17 cellular contexts compared by ENCODE assay signal in genomic region chr2:149394864-149395263, GRCh38.
"Had no signal": no experiment of that assay in that cellular context is flagged by ENCODE, and none has a peak within 500 bp of the region (broad histone marks: within the 10 kb centered on the region; RNA-seq: fewer than 3 reads in every experiment).

No MANE protein-coding gene starts in this region.

- H3K4me3 Mint-ChIP-seq: activated CD4-positive, alpha-beta T cell treated with anti-CD3 and anti-CD28 coated beads for 36 hours; activated CD8-positive, alpha-beta T cell treated with anti-CD3 and anti-CD28 coated beads for 36 hours; activated T-helper 1 cell treated with anti-CD3 and anti-CD28 coated beads, Interleukin-12 subunit alpha, Interleukin-12 subunit beta, Interleukin-2, Interleukin-4 antibody, amounts not matched to agents 30 ng/mL and 10 ng/mL and 1 ng/mL, durations not matched to agents 14 hours and 24 hours and 36 hours; central memory CD8-positive, alpha-beta T cell; neural crest cell; stimulated activated naive CD8-positive, alpha-beta T cell treated with anti-CD3 and anti-CD28 coated beads, Interleukin-15, amount 100 ng/mL, for 72 hours had no signal

- H3K4me3 ChIP-seq: body of pancreas, left ventricle myocardium inferior, thoracic aorta had no signal

- H3K27ac Mint-ChIP-seq: activated CD4-positive, alpha-beta T cell treated with anti-CD3 and anti-CD28 coated beads for 36 hours; activated CD8-positive, alpha-beta T cell treated with anti-CD3 and anti-CD28 coated beads for 36 hours; activated T-helper 1 cell treated with anti-CD3 and anti-CD28 coated beads, Interleukin-12 subunit alpha, Interleukin-12 subunit beta, Interleukin-2, Interleukin-4 antibody, amounts not matched to agents 30 ng/mL and 10 ng/mL and 1 ng/mL, durations not matched to agents 14 hours and 24 hours and 36 hours; stimulated activated naive CD8-positive, alpha-beta T cell treated with anti-CD3 and anti-CD28 coated beads, Interleukin-15, amount 100 ng/mL, for 72 hours had no signal

- H3K27me3 Mint-ChIP-seq: central memory CD8-positive, alpha-beta T cell had no signal

- H3K27ac ChIP-seq: body of pancreas, left ventricle myocardium inferior, thoracic aorta, VCaP had no signal

- H3K9me3 ChIP-seq: body of pancreas, left ventricle myocardium inferior, thoracic aorta had no signal

- ATAC-seq: activated CD4-positive, alpha-beta T cell treated with anti-CD3 and anti-CD28 coated beads for 36 hours; activated CD8-positive, alpha-beta T cell treated with anti-CD3 and anti-CD28 coated beads for 36 hours; body of pancreas; esophagus mucosa; stimulated activated naive CD8-positive, alpha-beta T cell treated with anti-CD3 and anti-CD28 coated beads, Interleukin-15, amount 100 ng/mL, for 72 hours had no signal

- H3K4me1 ChIP-seq: body of pancreas, left ventricle myocardium inferior had no signal

- H3K4me1 Mint-ChIP-seq: activated CD4-positive, alpha-beta T cell treated with anti-CD3 and anti-CD28 coated beads for 36 hours; central memory CD8-positive, alpha-beta T cell; stimulated activated naive CD8-positive, alpha-beta T cell treated with anti-CD3 and anti-CD28 coated beads, Interleukin-15, amount 100 ng/mL, for 72 hours had no signal

- H3K9me3 Mint-ChIP-seq: activated CD8-positive, alpha-beta T cell treated with anti-CD3 and anti-CD28 coated beads for 36 hours; activated T-helper 1 cell treated with anti-CD3 and anti-CD28 coated beads, Interleukin-12 subunit alpha, Interleukin-12 subunit beta, Interleukin-2, Interleukin-4 antibody, amounts not matched to agents 30 ng/mL and 10 ng/mL and 1 ng/mL, durations not matched to agents 14 hours and 24 hours and 36 hours; central memory CD8-positive, alpha-beta T cell; neural crest cell; stimulated activated naive CD8-positive, alpha-beta T cell treated with anti-CD3 and anti-CD28 coated beads, Interleukin-15, amount 100 ng/mL, for 72 hours had no signal

- H3K27me3 ChIP-seq: body of pancreas had no signal

- DNase-seq: activated CD4-positive, alpha-beta T cell treated with anti-CD3 and anti-CD28 coated beads for 36 hours; activated CD8-positive, alpha-beta memory T cell treated with anti-CD3 and anti-CD28 coated beads, Interleukin-2, amount 50 U/mL, for 4 hours; activated CD8-positive, alpha-beta T cell treated with anti-CD3 and anti-CD28 coated beads for 36 hours; activated naive CD4-positive, alpha-beta T cell treated with Interleukin-2 at 50 U/mL for 16 hours; body of pancreas; cortex of kidney; left ventricle myocardium inferior; mesendoderm; stimulated activated CD4-positive, alpha-beta T cell treated with anti-CD3 and anti-CD28 coated beads, Interleukin-4, amount 100 ng/mL, for 24 hours; stimulated activated naive CD8-positive, alpha-beta T cell treated with anti-CD3 and anti-CD28 coated beads, Interleukin-15, amount 100 ng/mL, for 72 hours; T-helper 9 cell had no signal

- H3K36me3 ChIP-seq: left ventricle myocardium inferior, thoracic aorta had no signal
